In genomic region chr16:25426829-25427228, GRCh38 we compare ENCODE assay signal across 31 cellular contexts.
"Had no signal": no experiment of that assay in that cellular context is flagged by ENCODE, and none has a peak within 500 bp of the region (broad histone marks: within the 10 kb centered on the region; RNA-seq: fewer than 3 reads in every experiment).

No MANE protein-coding gene starts in this region.

- ATAC-seq: activated CD4-positive, alpha-beta T cell treated with anti-CD3 and anti-CD28 coated beads for 36 hours; activated CD8-positive, alpha-beta memory T cell treated with anti-CD3 and anti-CD28 coated beads, Interleukin-2, amount 10 ng/mL, durations not matched to agents 7 days and 5 days; activated CD8-positive, alpha-beta T cell treated with anti-CD3 and anti-CD28 coated beads, Interleukin-2, amount 10 ng/mL, durations not matched to agents 7 days and 5 days; activated naive CD4-positive, alpha-beta T cell treated with anti-CD3 and anti-CD28 coated beads, Interleukin-2, amount 50 U/mL, for 72 hours; body of pancreas had no signal

- H3K4me1 ChIP-seq: adrenal gland, body of pancreas, breast epithelium had no signal

- H3K36me3 ChIP-seq: adrenal gland, brain microvascular endothelial cell, breast epithelium had no signal

- H3K27ac ChIP-seq: adrenal gland, body of pancreas, brain microvascular endothelial cell, breast epithelium, VCaP had no signal

- H3K9me3 ChIP-seq: adrenal gland, body of pancreas had no signal

- H3K4me3 ChIP-seq: adrenal gland, body of pancreas, breast epithelium had no signal

- DNase-seq: activated B cell treated with CpG ODN at 0.5 μM for 24 hours; activated CD4-positive, alpha-beta memory T cell treated with anti-CD3 and anti-CD28 coated beads, Interleukin-2, amount 10 ng/mL, durations not matched to agents 7 days and 5 days; activated CD4-positive, alpha-beta T cell treated with anti-CD3 and anti-CD28 coated beads for 1 hour; activated CD4-positive, alpha-beta T cell treated with anti-CD3 and anti-CD28 coated beads for 36 hours; activated CD4-positive, alpha-beta T cell treated with anti-CD3 and anti-CD28 coated beads for 48 hours; activated CD4-positive, alpha-beta T cell treated with anti-CD3 and anti-CD28 coated beads, Interleukin-2, amount 10 ng/mL, durations not matched to agents 7 days and 5 days; activated CD4-positive, alpha-beta T cell treated with anti-CD3 and anti-CD28 coated beads, Interleukin-2, amount 50 U/mL, for 48 hours; activated CD8-positive, alpha-beta memory T cell treated with anti-CD3 and anti-CD28 coated beads for 24 hours; activated CD8-positive, alpha-beta memory T cell treated with anti-CD3 and anti-CD28 coated beads, Interleukin-2, amount 10 ng/mL, durations not matched to agents 7 days and 5 days; activated CD8-positive, alpha-beta memory T cell treated with anti-CD3 and anti-CD28 coated beads, Interleukin-2, amount 50 U/mL, for 48 hours; activated CD8-positive, alpha-beta T cell treated with anti-CD3 and anti-CD28 coated beads, Interleukin-2, amount 10 ng/mL, durations not matched to agents 7 days and 5 days; activated effector memory CD4-positive, alpha-beta T cell treated with Interleukin-2 at 50 U/mL for 16 hours; activated gamma-delta T cell; activated naive CD4-positive, alpha-beta T cell treated with anti-CD3 and anti-CD28 coated beads, Interleukin-2, amount 10 ng/mL, durations not matched to agents 7 days and 5 days; activated naive CD4-positive, alpha-beta T cell treated with Interleukin-2 at 50 U/mL for 16 hours; activated naive CD8-positive, alpha-beta T cell treated with anti-CD3 and anti-CD28 coated beads for 36 hours; activated T-cell treated with anti-CD3 and anti-CD28 coated beads, Interleukin-2, amount 50 U/mL, for 24 hours; activated T-cell treated with anti-CD3 and anti-CD28 coated beads, Interleukin-2, amount 50 U/mL, for 48 hours; adrenal gland; amniotic stem cell; aorta; body of pancreas; brain microvascular endothelial cell; central memory CD4-positive, alpha-beta T cell; cerebellar nuclear complex; T-helper 1 cell; T-helper 2 cell; T-helper 9 cell had no signal

- H3K27me3 ChIP-seq: adrenal gland, body of pancreas, brain microvascular endothelial cell, breast epithelium had no signal
